ENCODE assay signal across 35 cellular contexts in the genomic region with DNA sequence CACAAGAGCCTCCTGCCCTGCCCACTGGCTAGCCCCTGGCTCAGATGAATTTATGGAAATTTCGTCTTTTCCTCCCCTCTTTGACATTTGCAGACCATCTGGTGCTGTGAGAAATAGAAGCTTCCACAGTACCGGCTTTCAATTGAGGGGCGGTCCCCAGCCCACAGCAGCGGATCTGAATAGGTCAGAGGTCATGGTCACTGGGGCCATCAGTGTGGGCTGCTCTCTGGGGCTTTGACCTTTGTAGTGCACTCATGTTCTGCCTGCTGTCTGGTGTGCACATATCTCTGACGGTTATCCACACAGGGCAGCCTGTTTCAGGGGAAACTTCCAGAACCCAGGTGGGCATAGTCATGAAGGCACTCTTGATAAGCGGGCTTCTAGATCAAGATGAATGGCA. TPM values are rescaled to one million over a fixed set of nuclear protein-coding genes. Genes with fewer than 3 reads are reported as not detected.
"Had no signal": no experiment of that assay in that cellular context is flagged by ENCODE, and none has a peak within 500 bp of the region (broad histone marks: within the 10 kb centered on the region; RNA-seq: fewer than 3 reads in every experiment).

No MANE protein-coding gene starts in this region.

- H3K9me3 ChIP-seq: Peyer's patch, SK-N-SH had no signal

- H3K36me3 Mint-ChIP-seq: activated CD4-positive, alpha-beta memory T cell treated with anti-CD3 and anti-CD28 coated beads for 36 hours; activated naive CD4-positive, alpha-beta T cell treated with anti-CD3 and anti-CD28 coated beads, Interleukin-2, amount 10 ng/mL, durations not matched to agents 7 days and 5 days; activated naive CD8-positive, alpha-beta T cell; T-cell had no signal

- H3K9me3 Mint-ChIP-seq: activated B cell treated with CpG ODN at 0.5 μM for 24 hours; activated CD4-positive, alpha-beta memory T cell treated with anti-CD3 and anti-CD28 coated beads for 36 hours; activated naive CD8-positive, alpha-beta T cell treated with anti-CD3 and anti-CD28 coated beads, Interleukin-2, amount 50 U/mL, for 24 hours; activated T-cell treated with anti-CD3 and anti-CD28 coated beads, Interleukin-2, amount 50 U/mL, for 4 hours; T-cell had no signal

- H3K27me3 ChIP-seq: Peyer's patch had no signal

- DNase-seq: activated B cell treated with CpG ODN at 0.5 μM for 24 hours; activated CD4-positive, alpha-beta memory T cell treated with anti-CD3 and anti-CD28 coated beads for 36 hours; activated CD4-positive, alpha-beta T cell treated with anti-CD3 and anti-CD28 coated beads for 4 hours; activated CD4-positive, alpha-beta T cell treated with anti-CD3 and anti-CD28 coated beads, Interleukin-2, amount 50 U/mL, for 1 hour; activated CD4-positive, CD25-positive, alpha-beta regulatory T cell treated with anti-CD3 and anti-CD28 coated beads, Interleukin-2, amount 50 U/mL, for 72 hours; activated CD8-positive, alpha-beta memory T cell treated with anti-CD3 and anti-CD28 coated beads, Interleukin-2, amount 50 U/mL, for 4 hours; activated effector memory CD4-positive, alpha-beta T cell treated with Interleukin-2 at 50 U/mL for 16 hours; activated naive CD4-positive, alpha-beta T cell treated with anti-CD3 and anti-CD28 coated beads, Interleukin-2, amount 10 ng/mL, durations not matched to agents 7 days and 5 days; activated naive CD8-positive, alpha-beta T cell treated with anti-CD3 and anti-CD28 coated beads, Interleukin-2, amount 50 U/mL, for 24 hours; activated T-cell treated with anti-CD3 and anti-CD28 coated beads for 4 hours; activated T-cell treated with anti-CD3 and anti-CD28 coated beads, Interleukin-2, amount 50 U/mL, for 4 hours; anterior cingulate cortex; brain microvascular endothelial cell; MM.1S; MV-4-11; NCI-H1092; NCI-H1436 treated with DMSO at 0.1 percent for 48 hours; NCI-H1694 treated with DMSO at 0.1 percent for 48 hours; NCI-H2029; NCI-H345; NCI-H524 treated with DMSO at 0.1 percent for 48 hours; NK-92 treated with Interleukin-12 subunit alpha and Interleukin-12 subunit beta, amount 100 ng/mL, for 24 hours; PC-3; Peyer's patch; RPMI8226; SHP77 treated with DMSO at 0.1 percent for 48 hours; SK-N-SH; T-cell; T-helper 2 cell; T-helper 9 cell had no signal

- H3K4me3 ChIP-seq: Peyer's patch, SJSA1 had no signal

- H3K4me3 Mint-ChIP-seq: activated B cell treated with CpG ODN at 0.5 μM for 24 hours; activated CD4-positive, alpha-beta memory T cell treated with anti-CD3 and anti-CD28 coated beads for 36 hours; activated naive CD4-positive, alpha-beta T cell treated with anti-CD3 and anti-CD28 coated beads, Interleukin-2, amount 10 ng/mL, durations not matched to agents 7 days and 5 days; activated naive CD8-positive, alpha-beta T cell; activated naive CD8-positive, alpha-beta T cell treated with anti-CD3 and anti-CD28 coated beads, Interleukin-2, amount 50 U/mL, for 24 hours; activated T-cell treated with anti-CD3 and anti-CD28 coated beads, Interleukin-2, amount 50 U/mL, for 4 hours; T-cell had no signal

- H3K27ac ChIP-seq: brain microvascular endothelial cell, KMS-11, Peyer's patch, SJSA1, VCaP had no signal

- H3K36me3 ChIP-seq: brain microvascular endothelial cell, Peyer's patch, SJSA1 had no signal

- H3K9ac ChIP-seq: KMS-11, SK-N-SH had no signal

- H3K4me1 Mint-ChIP-seq: activated B cell treated with CpG ODN at 0.5 μM for 24 hours; activated naive CD4-positive, alpha-beta T cell treated with anti-CD3 and anti-CD28 coated beads, Interleukin-2, amount 10 ng/mL, durations not matched to agents 7 days and 5 days had no signal

- ATAC-seq: activated naive CD8-positive, alpha-beta T cell treated with anti-CD3 and anti-CD28 coated beads, Interleukin-2, amount 50 U/mL, for 24 hours; activated T-cell treated with anti-CD3 and anti-CD28 coated beads, Interleukin-2, amount 50 U/mL, for 4 hours; PC-3; T-cell had no signal

- H3K4me2 ChIP-seq: KMS-11, SK-N-SH had no signal

- H3K27ac Mint-ChIP-seq: activated B cell treated with CpG ODN at 0.5 μM for 24 hours; activated CD4-positive, alpha-beta memory T cell treated with anti-CD3 and anti-CD28 coated beads for 36 hours; activated naive CD4-positive, alpha-beta T cell treated with anti-CD3 and anti-CD28 coated beads, Interleukin-2, amount 10 ng/mL, durations not matched to agents 7 days and 5 days; activated naive CD8-positive, alpha-beta T cell; activated naive CD8-positive, alpha-beta T cell treated with anti-CD3 and anti-CD28 coated beads, Interleukin-2, amount 50 U/mL, for 24 hours; T-cell had no signal

RNA-seq across cellular contexts. Expression of gene RFLNA, which starts 2.5 kb away (rescaled TPM):
- total RNA-seq: activated B cell treated with CpG ODN at 0.5 μM for 24 hours; activated CD4-positive, alpha-beta memory T cell treated with anti-CD3 and anti-CD28 coated beads for 36 hours; activated T-cell treated with anti-CD3 and anti-CD28 coated beads, Interleukin-2, amount 50 U/mL, for 4 hours; NCI-H460; PC-3; SJSA1; T-cell had no signal
